In the genomic region with DNA sequence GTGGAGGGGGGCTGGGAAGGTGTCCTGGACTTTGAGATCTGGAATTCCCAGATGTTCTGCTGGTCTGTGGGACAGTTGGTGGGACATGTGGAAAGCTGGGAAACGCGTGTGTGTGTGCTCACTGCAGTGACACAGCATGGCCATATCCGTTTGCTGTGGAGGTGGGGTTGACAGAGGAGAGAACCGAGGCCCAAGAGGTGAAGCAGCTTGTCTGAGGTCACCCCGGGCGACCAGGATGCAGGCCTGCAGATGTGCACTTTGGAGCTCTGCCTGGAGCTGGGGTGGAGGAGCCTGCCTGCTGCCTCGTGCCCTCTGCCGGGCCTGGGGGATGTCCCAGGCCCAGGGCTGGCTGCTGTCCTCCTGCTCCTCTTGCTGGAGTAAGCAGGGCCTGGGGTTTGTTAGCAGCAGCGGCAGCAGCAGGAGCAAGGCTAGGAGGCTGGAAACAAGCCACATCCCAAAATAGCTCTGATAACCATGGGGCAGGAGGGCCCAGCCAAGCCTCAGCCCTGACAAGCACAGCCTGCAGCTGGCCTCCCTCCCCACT, we compare ENCODE assay signal across 7 cellular contexts.
DNase-seq lines count a peak whose midpoint lies in the region; ATAC-seq and TF ChIP-seq lines count a peak whose summit lies in the region.
"Not testable (repeated sequence)": the region's sequence is repeated elsewhere in the genome, so short reads cannot be mapped to it uniquely, and the experiment has no call there.

No MANE protein-coding gene starts in this region.

- intact Hi-C loops in Panc1 (cut with micrococcal nuclease; ENCODE audit: unreplicated experiment); dorsolateral prefrontal cortex (cut with DNase I); left ventricle myocardium inferior (cut with micrococcal nuclease): not testable (repeated sequence)

- not testable (repeated sequence) for H3K36me3 ChIP-seq in Panc1 (ENCODE audit: control insufficient read depth, insufficient read depth, low read length); left ventricle myocardium inferior; muscle layer of colon (ENCODE audit: insufficient read depth, low read length)

- POLR2A ChIA-PET in Panc1 (lab: Charles Lee): not testable (repeated sequence)

- ATAC-seq in Panc1: peak; percentile 11; the same call in 1 of the 2 replicates

- DNase-seq in G401 (ENCODE audit: low spot score): peak; percentile 84
- DNase-seq in Panc1 (ENCODE audit: low read depth, low spot score): not testable (repeated sequence)
- peak in 9 of 10 donors; percentile 31 to 74 (median 54) for DNase-seq in dorsolateral prefrontal cortex
- peak; percentile 85 for DNase-seq in left ventricle myocardium inferior

- not testable (repeated sequence) for H3K4me3 ChIP-seq in Panc1 (ENCODE audit: low read depth in 2 of 2, low read length in 2 of 2); dorsolateral prefrontal cortex; left ventricle myocardium inferior; muscle layer of colon (ENCODE audit: low read depth in 1 of 2, low read length in 2 of 2); skin epidermis

- not testable (repeated sequence) for H3K36me3 Mint-ChIP-seq in activated naive CD8-positive, alpha-beta T cell

- H3K4me1 Mint-ChIP-seq in activated naive CD8-positive, alpha-beta T cell (ENCODE audit: low read depth): peaks cover 24% of the 10 kb centered on the region

- not testable (repeated sequence) for BruUV-seq in Panc1 (replicated peaks; lab: Mats Ljungman, UMichigan)

- in situ Hi-C loops in G401 (cut with HindIII; ENCODE audit: low sequenced_read_pairs); Panc1 (cut with HindIII; ENCODE audit: low pct_unique_long_range_greater_than_20kb, low sequenced_read_pairs): not testable (repeated sequence)

- H3K9me3 Mint-ChIP-seq in activated naive CD8-positive, alpha-beta T cell (ENCODE audit: low read depth): not testable (repeated sequence)

- H3K27ac ChIP-seq in Panc1 (ENCODE audit: low read length): 0 out of 2 replicates have a peak overlapping the region, but pooled peaks have one; percentile 51
- H3K27ac ChIP-seq in dorsolateral prefrontal cortex: peak overlapping the region in 57 of 59 donors; percentile 39 to 89 (median 75)
- peak overlapping the region; percentile 92 for H3K27ac ChIP-seq in left ventricle myocardium inferior (replicated peaks)
- H3K27ac ChIP-seq in muscle layer of colon (ENCODE audit: low read depth, low read length): peak overlapping the region; percentile 65
- peak overlapping the region in 15 of 21 experiments; percentile 22 to 73 (median 54) for H3K27ac ChIP-seq in skin epidermis

- H3K4me3 Mint-ChIP-seq in activated naive CD8-positive, alpha-beta T cell: not testable (repeated sequence)

- CTCF ChIA-PET in Panc1 (lab: Charles Lee): not testable (repeated sequence)

- H3K9me3 ChIP-seq in Panc1 (ENCODE audit: control insufficient read depth, insufficient read depth, low read depth, low read length); left ventricle myocardium inferior (replicated peaks); muscle layer of colon (ENCODE audit: low read length): not testable (repeated sequence)

- H3K27me3 ChIP-seq in Panc1 (ENCODE audit: control insufficient read depth, insufficient read depth, low read length); dorsolateral prefrontal cortex; left ventricle myocardium inferior (ENCODE audit: low read depth); muscle layer of colon (ENCODE audit: control insufficient read depth in 1 of 2, insufficient read depth in 2 of 2, low read length in 2 of 2): not testable (repeated sequence)

- H3K27me3 Mint-ChIP-seq in activated naive CD8-positive, alpha-beta T cell: not testable (repeated sequence)

- peak overlapping the region; percentile 41 for H3K27ac Mint-ChIP-seq in activated naive CD8-positive, alpha-beta T cell

- H3K9ac ChIP-seq in muscle layer of colon (ENCODE audit: low read length): not testable (repeated sequence)

- H3K4me1 ChIP-seq in Panc1 (ENCODE audit: control insufficient read depth, insufficient read depth, low read length) (peaks cover 49% of the 10 kb centered on the region), left ventricle myocardium inferior (peaks cover 76% of the 10 kb centered on the region), muscle layer of colon (ENCODE audit: insufficient read depth, low read length) (peaks cover 53% of the 10 kb centered on the region)

- TF ChIP-seq CTCF in Panc1 (IDR thresholded peaks at IDR 0.05); dorsolateral prefrontal cortex (IDR thresholded peaks at IDR 0.05 in 54 of 56, conservative IDR thresholded peaks at IDR 0.05 in 2 of 56; ENCODE audit: low read depth in 1 of 56, partially characterized antibody in 56 of 56); left ventricle myocardium inferior (IDR thresholded peaks at IDR 0.05; ENCODE audit: borderline replicate concordance): not testable (repeated sequence)
